11 cellular contexts compared by ENCODE assay signal in the genomic region with DNA sequence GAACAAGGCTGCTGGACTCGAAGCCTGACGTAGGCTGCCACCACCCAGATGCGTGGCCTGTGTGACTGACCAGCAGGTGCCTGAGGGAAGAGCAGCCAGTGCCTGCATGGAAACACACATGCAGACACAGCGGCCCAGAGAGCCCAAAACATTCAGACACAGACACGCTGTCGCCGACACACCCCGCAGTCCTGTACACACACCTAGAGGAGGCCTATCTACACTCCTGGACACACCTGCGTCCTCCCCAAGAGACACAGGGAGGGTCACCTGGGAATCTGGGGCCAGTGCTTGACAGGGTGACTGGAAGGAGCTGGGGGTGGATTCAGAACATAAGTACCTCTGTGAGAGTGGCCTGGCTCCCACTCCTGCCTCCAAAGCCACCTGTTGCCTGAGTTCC. TPM values are rescaled to one million over a fixed set of nuclear protein-coding genes. Genes with fewer than 3 reads are reported as not detected.
DNase-seq lines count a peak whose midpoint lies in the region; ATAC-seq and TF ChIP-seq lines count a peak whose summit lies in the region.
"Had no signal": no experiment of that assay in that cellular context is flagged by ENCODE, and none has a peak within 500 bp of the region (broad histone marks: within the 10 kb centered on the region; RNA-seq: fewer than 3 reads in every experiment).

No MANE protein-coding gene starts in this region.

- H3K27ac Mint-ChIP-seq in activated CD4-positive, alpha-beta T cell treated with anti-CD3 and anti-CD28 coated beads, Interleukin-2, amount 10 ng/mL, durations not matched to agents 7 days and 5 days: peak overlapping the region; percentile 99
- H3K27ac Mint-ChIP-seq in immature natural killer cell: peak overlapping the region; percentile 94 to 99 (median 96)
- peak overlapping the region; percentile 99 for H3K27ac Mint-ChIP-seq in stimulated activated naive CD8-positive, alpha-beta T cell treated with anti-CD3 and anti-CD28 coated beads, Interleukin-15, Interleukin-2, amounts not matched to agents 100 ng/mL and 50 ng/mL, for 24 hours

- peak overlapping the region; percentile 93 for H3K4me3 Mint-ChIP-seq in activated CD4-positive, alpha-beta T cell treated with anti-CD3 and anti-CD28 coated beads, Interleukin-2, amount 10 ng/mL, durations not matched to agents 7 days and 5 days
- H3K4me3 Mint-ChIP-seq in immature natural killer cell: peak overlapping the region; percentile 85 to 95 (median 93)
- peak overlapping the region; percentile 92 for H3K4me3 Mint-ChIP-seq in stimulated activated naive CD8-positive, alpha-beta T cell treated with anti-CD3 and anti-CD28 coated beads, Interleukin-15, Interleukin-2, amounts not matched to agents 100 ng/mL and 50 ng/mL, for 24 hours

- H3K36me3 Mint-ChIP-seq in activated CD4-positive, alpha-beta T cell treated with anti-CD3 and anti-CD28 coated beads, Interleukin-2, amount 10 ng/mL, durations not matched to agents 7 days and 5 days (ENCODE audit: low read depth): peaks cover 61% of the 10 kb centered on the region
- peaks cover 19 to 26% (median 21%) of the 10 kb centered on the region in 3 donors for H3K36me3 Mint-ChIP-seq in immature natural killer cell
- peaks cover 48% of the 10 kb centered on the region for H3K36me3 Mint-ChIP-seq in stimulated activated naive CD8-positive, alpha-beta T cell treated with anti-CD3 and anti-CD28 coated beads, Interleukin-15, Interleukin-2, amounts not matched to agents 100 ng/mL and 50 ng/mL, for 24 hours (ENCODE audit: low read depth)

- no peaks in the 10 kb centered on the region for H3K27me3 ChIP-seq in SU-DHL-6 (ENCODE audit: low read length)

- H3K9me3 ChIP-seq in SU-DHL-6 (ENCODE audit: insufficient read depth, low read length): no peaks in the 10 kb centered on the region
- H3K9me3 ChIP-seq: prostate gland had no signal

- no peaks in the 10 kb centered on the region for H4K20me1 ChIP-seq in SU-DHL-6 (ENCODE audit: low read depth, low read length)

- peak overlapping the region; percentile 51 for H3K4me3 ChIP-seq in SU-DHL-6 (ENCODE audit: insufficient read depth, low read length, poor library complexity, severe bottlenecking)
- H3K4me3 ChIP-seq: prostate gland had no signal

- no peaks in the 10 kb centered on the region for H3K27me3 Mint-ChIP-seq in activated CD4-positive, alpha-beta T cell treated with anti-CD3 and anti-CD28 coated beads, Interleukin-2, amount 10 ng/mL, durations not matched to agents 7 days and 5 days
- peaks cover 30 to 60% (median 51%) of the 10 kb centered on the region in 3 donors for H3K27me3 Mint-ChIP-seq in immature natural killer cell (ENCODE audit: low read depth in 3 of 3)
- H3K27me3 Mint-ChIP-seq in stimulated activated naive CD8-positive, alpha-beta T cell treated with anti-CD3 and anti-CD28 coated beads, Interleukin-15, Interleukin-2, amounts not matched to agents 100 ng/mL and 50 ng/mL, for 24 hours: no peaks in the 10 kb centered on the region

- DNase-seq in activated CD4-positive, alpha-beta T cell treated with anti-CD3 and anti-CD28 coated beads, Interleukin-2, amount 10 ng/mL, durations not matched to agents 7 days and 5 days: no peak
- DNase-seq in activated CD4-positive, alpha-beta T cell treated with anti-CD3 and anti-CD28 coated beads for 4 hours: no peak
- DNase-seq in immature natural killer cell (no peak), GDM1 (lab: John Stamatoyannopoulos, UW) (no peak)
- no peak for DNase-seq in central memory CD4-positive, alpha-beta T cell
- DNase-seq: left cardiac atrium, NCI-H2081 treated with DMSO at 0.1 percent for 48 hours had no signal

- H3K9me2 ChIP-seq in SU-DHL-6 (replicated peaks; ENCODE audit: insufficient read depth, low read length): no peaks in the 10 kb centered on the region

- POLR2A ChIA-PET in activated CD4-positive, alpha-beta T cell treated with anti-CD3 and anti-CD28 coated beads, Interleukin-2, amount 10 ng/mL, durations not matched to agents 7 days and 5 days (lab: Charles Lee): interaction anchor here (1.3 to 9.1 kb wide), 4 partner anchors 9 to 328 kb away, joined by 3 to 244 read pairs (median 36); a partner anchor contains a TSS

- H3K4me2 ChIP-seq in SU-DHL-6 (ENCODE audit: low read depth, low read length, poor library complexity, severe bottlenecking): peak overlapping the region; percentile 99

- H3K9ac ChIP-seq in SU-DHL-6 (ENCODE audit: low read length): peak overlapping the region; percentile 100

- peaks cover 20% of the 10 kb centered on the region for H3K36me3 ChIP-seq in SU-DHL-6 (ENCODE audit: low read length)
- H3K36me3 ChIP-seq: prostate gland had no signal

- peak overlapping the region; percentile 97 for H3K27ac ChIP-seq in SU-DHL-6 (ENCODE audit: low read depth, low read length)
- H3K27ac ChIP-seq: prostate gland had no signal

- TF ChIP-seq CTCF in SU-DHL-6 (IDR thresholded peaks at IDR 0.05; ENCODE audit: insufficient read depth, low read length, poor library complexity, severe bottlenecking): no peak

- H3K4me1 Mint-ChIP-seq in activated CD4-positive, alpha-beta T cell treated with anti-CD3 and anti-CD28 coated beads, Interleukin-2, amount 10 ng/mL, durations not matched to agents 7 days and 5 days: peaks cover 17% of the 10 kb centered on the region
- H3K4me1 Mint-ChIP-seq in immature natural killer cell: peaks cover 66 to 67% of the 10 kb centered on the region in 2 donors
- H3K4me1 Mint-ChIP-seq in stimulated activated naive CD8-positive, alpha-beta T cell treated with anti-CD3 and anti-CD28 coated beads, Interleukin-15, Interleukin-2, amounts not matched to agents 100 ng/mL and 50 ng/mL, for 24 hours (ENCODE audit: low read depth): peaks cover 61% of the 10 kb centered on the region

- H2AFZ ChIP-seq in SU-DHL-6 (ENCODE audit: low read depth, low read length, severe bottlenecking): no peak overlapping the region

- CTCF ChIA-PET in activated CD4-positive, alpha-beta T cell treated with anti-CD3 and anti-CD28 coated beads, Interleukin-2, amount 10 ng/mL, durations not matched to agents 7 days and 5 days (lab: Charles Lee): interaction anchor here (1.1 to 3.6 kb wide), 4 partner anchors 9 to 81 kb away, joined by 3 to 20 read pairs (median 6); a partner anchor contains a TSS

- no peak for ATAC-seq in GM19328 (IDR thresholded peaks at IDR 0.05; ENCODE audit: unreplicated experiment)
- ATAC-seq: left cardiac atrium had no signal

- H3K79me2 ChIP-seq in SU-DHL-6 (ENCODE audit: insufficient read depth, low read length): peaks cover 26% of the 10 kb centered on the region

- H3K9me3 Mint-ChIP-seq in activated CD4-positive, alpha-beta T cell treated with anti-CD3 and anti-CD28 coated beads, Interleukin-2, amount 10 ng/mL, durations not matched to agents 7 days and 5 days: no peaks in the 10 kb centered on the region
- H3K9me3 Mint-ChIP-seq in immature natural killer cell: peaks cover 0 to 3% (median 0%) of the 10 kb centered on the region in 6 donors
- H3K9me3 Mint-ChIP-seq in stimulated activated naive CD8-positive, alpha-beta T cell treated with anti-CD3 and anti-CD28 coated beads, Interleukin-15, Interleukin-2, amounts not matched to agents 100 ng/mL and 50 ng/mL, for 24 hours: no peaks in the 10 kb centered on the region

- peaks cover 92% of the 10 kb centered on the region for H3F3A ChIP-seq in SU-DHL-6 (ENCODE audit: insufficient read depth)

RNA-seq across cellular contexts. Expression of a gene that starts 6.1 kb away (rescaled TPM):
- 10 to 100 TPM; 44.1 to 57.5 TPM for total RNA-seq in activated CD4-positive, alpha-beta T cell treated with anti-CD3 and anti-CD28 coated beads, Interleukin-2, amount 10 ng/mL, durations not matched to agents 7 days and 5 days
- polyA plus RNA-seq in immature natural killer cell: 10 to 100 TPM in 1 of 3 donors, 1 to 10 TPM in 2; 7.1 to 32.1 (median 8.4) TPM

RNA-seq across cellular contexts. Expression of a gene that starts 17.3 kb away (rescaled TPM):
- total RNA-seq in activated CD4-positive, alpha-beta T cell treated with anti-CD3 and anti-CD28 coated beads, Interleukin-2, amount 10 ng/mL, durations not matched to agents 7 days and 5 days: 10 to 100 TPM; 66.1 to 69.0 TPM
- polyA plus RNA-seq in immature natural killer cell: 100 to 1,000 TPM; 133 to 170 (median 136) TPM

RNA-seq across cellular contexts. Expression of a gene that starts 53.9 kb away (rescaled TPM):
- total RNA-seq in activated CD4-positive, alpha-beta T cell treated with anti-CD3 and anti-CD28 coated beads, Interleukin-2, amount 10 ng/mL, durations not matched to agents 7 days and 5 days: not detected
- polyA plus RNA-seq in immature natural killer cell: not detected
